9 cellular contexts compared by ENCODE assay signal in genomic region chr2:216339456-216340279, GRCh38. TPM values are rescaled to one million over a fixed set of nuclear protein-coding genes. Genes with fewer than 3 reads are reported as not detected.
DNase-seq lines count a peak whose midpoint lies in the region; ATAC-seq and TF ChIP-seq lines count a peak whose summit lies in the region.
"Had no signal": no experiment of that assay in that cellular context is flagged by ENCODE, and none has a peak within 500 bp of the region (broad histone marks: within the 10 kb centered on the region; RNA-seq: fewer than 3 reads in every experiment).

No MANE protein-coding gene starts in this region.

- TF ChIP-seq POLR2A in right lobe of liver (IDR thresholded peaks at IDR 0.05), result no peak

- H3K4me3 ChIP-seq in BJ (ENCODE audit: low read depth, low read length), result no peak overlapping the region
- no peak overlapping the region for H3K4me3 ChIP-seq in right lobe of liver

- H3K9me3 Mint-ChIP-seq in chondrocyte (ENCODE audit: low read depth), result no peaks in the 10 kb centered on the region
- H3K9me3 Mint-ChIP-seq in activated T-helper 2 cell treated with anti-CD3 and anti-CD28 coated beads, Interferon-gamma antibody, Interleukin-2, Interleukin-4, amounts not matched to agents 10 μg/mL and 5 μg/mL and 100 μg/mL, durations not matched to agents 14 hours and 24 hours and 36 hours, result no peaks in the 10 kb centered on the region

- no peaks in the 10 kb centered on the region for H3K4me1 ChIP-seq in right lobe of liver

- H3K4me3 Mint-ChIP-seq in chondrocyte (ENCODE audit: unreplicated experiment), result peak overlapping the region; percentile 10
- no peak overlapping the region for H3K4me3 Mint-ChIP-seq in activated T-helper 2 cell treated with anti-CD3 and anti-CD28 coated beads, Interferon-gamma antibody, Interleukin-2, Interleukin-4, amounts not matched to agents 10 μg/mL and 5 μg/mL and 100 μg/mL, durations not matched to agents 14 hours and 24 hours and 36 hours (ENCODE audit: low read depth)

- ATAC-seq in right lobe of liver (peak in 3 of 4 donors; percentile 38 to 44 (median 39)), HG02588 (IDR thresholded peaks at IDR 0.05; ENCODE audit: unreplicated experiment) (no peak), GM21515 (IDR thresholded peaks at IDR 0.05; ENCODE audit: unreplicated experiment) (no peak)
- ATAC-seq: Panc1 had no signal

- no peaks in the 10 kb centered on the region for H3K27me3 Mint-ChIP-seq in chondrocyte (ENCODE audit: low read depth)
- peaks cover 29% of the 10 kb centered on the region for H3K27me3 Mint-ChIP-seq in activated T-helper 2 cell treated with anti-CD3 and anti-CD28 coated beads, Interferon-gamma antibody, Interleukin-2, Interleukin-4, amounts not matched to agents 10 μg/mL and 5 μg/mL and 100 μg/mL, durations not matched to agents 14 hours and 24 hours and 36 hours (ENCODE audit: low read depth)

- H3K27me3 ChIP-seq in BJ (ENCODE audit: control insufficient read depth, insufficient read depth, low read length), result no peaks in the 10 kb centered on the region
- H3K27me3 ChIP-seq in right lobe of liver, result no peaks in the 10 kb centered on the region

- H3K36me3 Mint-ChIP-seq in chondrocyte (ENCODE audit: low read depth), result no peaks in the 10 kb centered on the region
- H3K36me3 Mint-ChIP-seq in activated T-helper 2 cell treated with anti-CD3 and anti-CD28 coated beads, Interferon-gamma antibody, Interleukin-2, Interleukin-4, amounts not matched to agents 10 μg/mL and 5 μg/mL and 100 μg/mL, durations not matched to agents 14 hours and 24 hours and 36 hours (ENCODE audit: low read depth), result no peaks in the 10 kb centered on the region

- peaks cover 49% of the 10 kb centered on the region for H3K4me1 Mint-ChIP-seq in chondrocyte (ENCODE audit: low read depth)
- H3K4me1 Mint-ChIP-seq in activated T-helper 2 cell treated with anti-CD3 and anti-CD28 coated beads, Interferon-gamma antibody, Interleukin-2, Interleukin-4, amounts not matched to agents 10 μg/mL and 5 μg/mL and 100 μg/mL, durations not matched to agents 14 hours and 24 hours and 36 hours (ENCODE audit: low read depth), result peaks cover 4% of the 10 kb centered on the region

- TF ChIP-seq CTCF in BJ (IDR thresholded peaks at IDR 0.05; ENCODE audit: insufficient read depth, low read depth, low read length) (peak; percentile 42), chondrocyte (IDR thresholded peaks at IDR 0.05) (peak; percentile 58), right lobe of liver (IDR thresholded peaks at IDR 0.05) (no peak)

- CTCF ChIA-PET in BJ (lab: Yijun Ruan, JAX), result interaction anchor here (1.1 to 1.6 kb wide), 2 partner anchors 11 to 117 kb away, joined by 3 to 4 read pairs; no protein-coding TSS in a partner anchor

- no peaks in the 10 kb centered on the region for H3K9me3 ChIP-seq in right lobe of liver

- WGBS in right lobe of liver (ENCODE audit: insufficient coverage, low coverage, low lambda C conversion rate, missing lambda C conversion rate), result 19% methylated on average over 7 of the region's 7 CpGs

- H3K36me3 ChIP-seq in BJ (ENCODE audit: control insufficient read depth, insufficient read depth, low read length) (no peaks in the 10 kb centered on the region), right lobe of liver (no peaks in the 10 kb centered on the region)

- H3K27ac ChIP-seq in right lobe of liver, result no peak overlapping the region

- POLR2A ChIA-PET in BJ (lab: Charles Lee), result no interaction called here

- intact Hi-C loops in right lobe of liver (cut with DNase I), result no loop called here
- intact Hi-C loops in activated T-helper 2 cell treated with anti-CD3 and anti-CD28 coated beads, Interferon-gamma antibody, Interleukin-2, Interleukin-4, amounts not matched to agents 10 μg/mL and 5 μg/mL and 100 μg/mL, durations not matched to agents 14 hours and 24 hours and 36 hours (cut with micrococcal nuclease), result no loop called here

- peak overlapping the region; percentile 88 for H3K27ac Mint-ChIP-seq in chondrocyte (ENCODE audit: unreplicated experiment)
- no peak overlapping the region for H3K27ac Mint-ChIP-seq in activated T-helper 2 cell treated with anti-CD3 and anti-CD28 coated beads, Interferon-gamma antibody, Interleukin-2, Interleukin-4, amounts not matched to agents 10 μg/mL and 5 μg/mL and 100 μg/mL, durations not matched to agents 14 hours and 24 hours and 36 hours

- DNase-seq in BJ (ENCODE audit: low read depth) (peak; percentile 44), NCI-H2081 (lab: John Stamatoyannopoulos, UW) (peak; percentile 97 to 98), chondrocyte (ENCODE audit: low spot score) (no peak), right lobe of liver (no peak), CD1c-positive myeloid dendritic cell (ENCODE audit: extremely low spot score) (no peak)
- DNase-seq in activated T-helper 2 cell treated with anti-CD3 and anti-CD28 coated beads, Interferon-gamma antibody, Interleukin-2, Interleukin-4, amounts not matched to agents 10 μg/mL and 5 μg/mL and 100 μg/mL, durations not matched to agents 14 hours and 24 hours and 36 hours (ENCODE audit: low spot score), result no peak

RNA-seq across cellular contexts. Expression of gene MARCHF4, which starts 32.6 kb away (rescaled TPM):
- 9.7 and 10.0 TPM in 2 replicates for polyA plus RNA-seq in BJ (2011; rRNA removed)
- polyA minus RNA-seq in BJ (2011; rRNA and poly(A)+ RNA removed), result 9.8 and 10.1 TPM in 2 replicates
- 1.4 to 6.2 TPM (median 6.1 TPM) in 3 replicates for total RNA-seq in chondrocyte
- total RNA-seq in right lobe of liver, result not detected
- not detected in 2 replicates for total RNA-seq in activated T-helper 2 cell treated with anti-CD3 and anti-CD28 coated beads, Interferon-gamma antibody, Interleukin-2, Interleukin-4, amounts not matched to agents 10 μg/mL and 5 μg/mL and 100 μg/mL, durations not matched to agents 14 hours and 24 hours and 36 hours

Comparison
In these comparisons a context has a peak if more than half of its experiments do, and no peak if none do; other contexts are left out.
1. DNase-seq: peak in BJ (single experiment) and NCI-H2081 (2 of 2); none in chondrocyte (single experiment), right lobe of liver (0 of 3), CD1c-positive myeloid dendritic cell (single experiment) and activated T-helper 2 cell treated with anti-CD3 and anti-CD28 coated beads, Interferon-gamma antibody, Interleukin-2, Interleukin-4, amounts not matched to agents 10 μg/mL and 5 μg/mL and 100 μg/mL, durations not matched to agents 14 hours and 24 hours and 36 hours (single experiment).
2. CTCF ChIP-seq: peak in BJ (single experiment) and chondrocyte (single experiment); none in right lobe of liver (0 of 4).
3. ATAC-seq: peak in right lobe of liver (3 of 4); none in HG02588 (single experiment) and GM21515 (single experiment).